ENCODE assay signal across 8 cellular contexts in genomic region chr2:61764035-61764800, GRCh38.
DNase-seq lines count a peak whose midpoint lies in the region; ATAC-seq and TF ChIP-seq lines count a peak whose summit lies in the region.

No MANE protein-coding gene starts in this region.

- ATAC-seq in HG02610 (IDR thresholded peaks at IDR 0.05; ENCODE audit: unreplicated experiment) = peak; percentile 99
- ATAC-seq in activated naive CD4-positive, alpha-beta T cell treated with anti-CD3 and anti-CD28 coated beads, Interleukin-2, amount 50 U/mL, for 72 hours = peak; percentile 98

- no peak for TF ChIP-seq RAD21 in SK-N-SH (IDR thresholded peaks at IDR 0.05; ENCODE audit: low read length)

- CTCF ChIA-PET in GM10248 (lab: Yijun Ruan, JAX) (interaction anchor here (0.7 kb wide), 1 partner anchor 45 kb away, joined by 3 read pairs; no protein-coding TSS in a partner anchor), SK-N-SH (lab: Yijun Ruan, JAX) (interaction anchor here (0.9 to 1.3 kb wide), 2 partner anchors 18 to 67 kb away, joined by 3 to 6 read pairs; no protein-coding TSS in a partner anchor)

- peak overlapping the region; percentile 96 to 100 for H3K27ac ChIP-seq in SK-N-SH (ENCODE audit: low read depth in 2 of 2, low read length in 1 of 2)
- H3K27ac ChIP-seq in temporal lobe (ENCODE audit: low read depth, low read length) = peak overlapping the region; percentile 95

- peaks cover 0 to 5% of the 10 kb centered on the region in 2 experiments; a peak in 2 of 4 replicates for H3K4me1 ChIP-seq in SK-N-SH (ENCODE audit: control insufficient read depth in 1 of 2, insufficient read depth in 2 of 2, low read depth in 1 of 2, low read length in 1 of 2)

- TF ChIP-seq EP300 in SK-N-SH (IDR thresholded peaks at IDR 0.05; ENCODE audit: borderline replicate concordance in 1 of 2, low read depth in 1 of 2, low read length in 1 of 2) = 0 out of 4 replicates have a peak, but pooled peaks of 1 of the 2 experiments have one; percentile 14

- no peaks in the 10 kb centered on the region for H3K9me2 ChIP-seq in SK-N-SH

- TF ChIP-seq CTCF in GM10248 (IDR thresholded peaks at IDR 0.05; ENCODE audit: control extremely low read depth, extremely low read depth, low read depth, missing control alignments) (no peak), SK-N-SH (IDR thresholded peaks at IDR 0.05) (no peak)

- H3K4me2 ChIP-seq in SK-N-SH = peak overlapping the region; percentile 91

- H3K79me2 ChIP-seq in SK-N-SH (ENCODE audit: insufficient read depth) = peaks cover 14% of the 10 kb centered on the region

- peaks cover 9 to 20% of the 10 kb centered on the region in 2 donors for H3K36me3 Mint-ChIP-seq in activated naive CD4-positive, alpha-beta T cell treated with anti-CD3 and anti-CD28 coated beads, Interleukin-2, amount 50 U/mL, for 72 hours

- no peaks in the 10 kb centered on the region for H3K27me3 ChIP-seq in SK-N-SH (ENCODE audit: insufficient read depth)

- peak overlapping the region; percentile 86 for H2AFZ ChIP-seq in SK-N-SH (ENCODE audit: low read depth)

- 3% methylated on average over 39 of the region's 70 CpGs for WGBS in SK-N-SH (ENCODE audit: low lambda C conversion rate)

- H4K20me1 ChIP-seq in SK-N-SH (ENCODE audit: insufficient read depth) = no peaks in the 10 kb centered on the region

- H3K4me3 ChIP-seq in SK-N-SH (ENCODE audit: low read depth in 2 of 2, low read length in 1 of 2) = peak overlapping the region; percentile 66 to 75

- DNase-seq in GM10248 (ENCODE audit: extremely low spot score) (peak; percentile 96), NCI-H1092 (lab: John Stamatoyannopoulos, UW) (peak; percentile 90), SK-N-SH (peak; percentile 93), glomerular endothelial cell (ENCODE audit: extremely low read depth, low read depth, low spot score) (peak; percentile 77), occipital lobe (lab: John Stamatoyannopoulos, UW) (peak; percentile 97)
- DNase-seq in activated naive CD4-positive, alpha-beta T cell treated with anti-CD3 and anti-CD28 coated beads, Interleukin-2, amount 50 U/mL, for 72 hours (ENCODE audit: low spot score in 2 of 2) = peak; percentile 94 to 98

- peak overlapping the region; percentile 98 for H3K27ac Mint-ChIP-seq in activated naive CD4-positive, alpha-beta T cell treated with anti-CD3 and anti-CD28 coated beads, Interleukin-2, amount 50 U/mL, for 72 hours

- H3K9ac ChIP-seq in SK-N-SH = peak overlapping the region; percentile 98

- POLR2A ChIA-PET in GM10248 (lab: Yijun Ruan, JAX) (interaction anchor here (0.5 to 1.5 kb wide), 7 partner anchors 45 to 790 kb away, joined by 3 to 6 read pairs (median 4); partner anchors contain the start of gene XPO1), SK-N-SH (lab: Yijun Ruan, JAX) (interaction anchor here (0.5 to 1.5 kb wide), 11 partner anchors 9 to 1196 kb away, joined by 3 to 6 read pairs (median 3); partner anchors contain the start of genes FAM161A and XPO1)

- no peaks in the 10 kb centered on the region for H3K36me3 ChIP-seq in SK-N-SH (replicated peaks in 1 of 2; ENCODE audit: control insufficient read depth in 1 of 2, insufficient read depth in 2 of 2, low read length in 1 of 2)

- no peaks in the 10 kb centered on the region for H3K9me3 Mint-ChIP-seq in activated naive CD4-positive, alpha-beta T cell treated with anti-CD3 and anti-CD28 coated beads, Interleukin-2, amount 50 U/mL, for 72 hours

- H3F3A ChIP-seq in SK-N-SH (replicated peaks; ENCODE audit: insufficient read depth) = peaks cover 39% of the 10 kb centered on the region

- H3K9me3 ChIP-seq in SK-N-SH = no peaks in the 10 kb centered on the region; the same call in 1 of the 2 replicates

TF ChIP-seq in SK-N-SH, 30 proteins besides CTCF, POLR2A, EP300 and RAD21:
- TF ChIP-seq TEAD4 (IDR thresholded peaks at IDR 0.05; ENCODE audit: borderline replicate concordance, insufficient read depth) (no peak), MAX (IDR thresholded peaks at IDR 0.05; ENCODE audit: low read depth) (peak; percentile 98), MEF2A (IDR thresholded peaks at IDR 0.05; ENCODE audit: borderline replicate concordance, low read depth) (no peak), NRF1 (IDR thresholded peaks at IDR 0.05; ENCODE audit: low read depth, low read length) (peak; percentile 88), MXI1 (IDR thresholded peaks at IDR 0.05; ENCODE audit: low read depth, low read length) (peak; percentile 30), RFX5 (IDR thresholded peaks at IDR 0.05; ENCODE audit: low read length) (peak; percentile 72), EZH2phosphoT487 (IDR thresholded peaks at IDR 0.05; ENCODE audit: borderline replicate concordance, low read depth) (no peak), FOXM1 (IDR thresholded peaks at IDR 0.05; ENCODE audit: low read depth) (no peak), RXRA (IDR thresholded peaks at IDR 0.05; ENCODE audit: borderline replicate concordance, low read depth) (no peak), POLR2AphosphoS5 (IDR thresholded peaks at IDR 0.05; ENCODE audit: low read depth, low read length) (peak; percentile 88), ELF1 (IDR thresholded peaks at IDR 0.05) (no peak; the same call in 1 of the 2 replicates), USF1 (IDR thresholded peaks at IDR 0.05; ENCODE audit: borderline replicate concordance, low read depth) (peak; percentile 4; the same call in 1 of the 2 replicates), GATA2 (CRISPR knock-in tag; IDR thresholded peaks at IDR 0.05) (no peak), GABPA (IDR thresholded peaks at IDR 0.05; ENCODE audit: low read depth) (peak; percentile 84), ZBTB33 (IDR thresholded peaks at IDR 0.05; ENCODE audit: borderline replicate concordance, low read depth) (0 out of 2 replicates have a peak, but pooled peaks have one; percentile 41), TAF1 (IDR thresholded peaks at IDR 0.05; ENCODE audit: borderline replicate concordance, low read depth, low read length) (peak; percentile 49; the same call in 1 of the 2 replicates)

Comparison
In these comparisons a context has a peak if more than half of its experiments do, and no peak if none do; other contexts are left out.
1. Peak in every context shown above with its lines: DNase-seq, ATAC-seq, H3K4me3 ChIP-seq and H3K27ac ChIP-seq.